Comparison of ENCODE assay signal across 16 cellular contexts in genomic region chr3:160477750-160478149, GRCh38. TPM values are rescaled to one million over a fixed set of nuclear protein-coding genes. Genes with fewer than 3 reads are reported as not detected.
DNase-seq lines count a peak whose midpoint lies in the region; FAIRE-seq and TF ChIP-seq lines count a peak whose summit lies in the region.
"Had no signal": no experiment of that assay in that cellular context is flagged by ENCODE, and none has a peak within 500 bp of the region (broad histone marks: within the 10 kb centered on the region; RNA-seq: fewer than 3 reads in every experiment).

No MANE protein-coding gene starts in this region.

- BruUV-seq in A673 (replicated peaks; lab: Mats Ljungman, UMichigan) = no TSS peak

- H4K5ac ChIP-seq in H1 (ENCODE audit: insufficient read length, low read depth, low read length) = no peak overlapping the region

- no peak for FAIRE-seq in H1 (lab: Jason Lieb, UNC)
- FAIRE-seq: HTR-8/SVneo had no signal

- 0 out of 2 replicates have a peak overlapping the region, but pooled peaks have one; percentile 24 for H2AFZ ChIP-seq in H1 (ENCODE audit: low read length)

- H2BK12ac ChIP-seq in H1 (ENCODE audit: low read depth, low read length) = no peak overlapping the region

- no peaks in the 10 kb centered on the region for H3K23me2 ChIP-seq in H1 (ENCODE audit: low read depth, low read length)

- no peak overlapping the region for H3K9ac ChIP-seq in adipocyte (ENCODE audit: low read length)
- no peak overlapping the region for H3K9ac ChIP-seq in H1 (replicated peaks in 1 of 4; ENCODE audit: extremely low read depth in 1 of 4, low read depth in 3 of 4, low read length in 3 of 4)

- H3K27me3 ChIP-seq in adipocyte (replicated peaks; ENCODE audit: control insufficient read depth, insufficient read depth, low read length) (no peaks in the 10 kb centered on the region), H1 (replicated peaks in 1 of 4; ENCODE audit: control insufficient read depth in 3 of 4, extremely low read depth in 1 of 4, insufficient read depth in 3 of 4, low read length in 3 of 4) (no peaks in the 10 kb centered on the region), A673 (replicated peaks; ENCODE audit: insufficient read depth, low read depth, low read length, poor library complexity) (no peaks in the 10 kb centered on the region), BE2C (no peaks in the 10 kb centered on the region)

- no peak overlapping the region for H2AK5ac ChIP-seq in H1 (ENCODE audit: low read depth, low read length)

- H3K23ac ChIP-seq in H1 (ENCODE audit: insufficient read length) = no peak overlapping the region

- no peak overlapping the region for H3K56ac ChIP-seq in H1 (replicated peaks; ENCODE audit: insufficient read length, low read depth, low read length)

- H4K91ac ChIP-seq in H1 (replicated peaks; ENCODE audit: insufficient read length, low read length) = no peak overlapping the region

- H4K20me1 ChIP-seq in H1 (replicated peaks in 1 of 2; ENCODE audit: control insufficient read depth in 1 of 2, insufficient read depth in 2 of 2, low read length in 2 of 2) = no peaks in the 10 kb centered on the region

- CTCF ChIA-PET in H1 (lab: Charles Lee; ENCODE audit: partially characterized antibody) (no interaction called here), A673 (lab: Charles Lee) (no interaction called here)

- H2BK20ac ChIP-seq in H1 (ENCODE audit: low read length) = no peak overlapping the region

- H3K79me1 ChIP-seq in H1 (ENCODE audit: low read depth, low read length) = no peaks in the 10 kb centered on the region

- peak; percentile 59 for DNase-seq in NCI-H146 (lab: John Stamatoyannopoulos, UW)
- DNase-seq in adipocyte (ENCODE audit: low read depth) = peak; percentile 47
- DNase-seq in H1 (ENCODE audit: low read depth in 1 of 2, low spot score in 2 of 2) = no peak
- peak; percentile 44 for DNase-seq in retina
- no peak for DNase-seq in A673 (ENCODE audit: low spot score)
- no peak for DNase-seq in NOMO-1 treated with DMSO at 0.1 percent for 48 hours (lab: John Stamatoyannopoulos, UW; ENCODE audit: unreplicated experiment)
- DNase-seq in GOT3 (lab: John Stamatoyannopoulos, UW) = no peak
- DNase-seq in BE2C = no peak
- DNase-seq: CD8-positive, alpha-beta T cell; KG1; NCI-H1048; NCI-H1694 treated with DMSO at 0.1 percent for 48 hours; NCI-H345; NCI-H69; SHP77 treated with DMSO at 0.1 percent for 48 hours had no signal

- H2BK5ac ChIP-seq in H1 (ENCODE audit: low read depth, low read length) = no peak overlapping the region

- no peaks in the 10 kb centered on the region for H3K36me3 ChIP-seq in adipocyte (ENCODE audit: control insufficient read depth, insufficient read depth, low read length, severe bottlenecking)
- no peaks in the 10 kb centered on the region for H3K36me3 ChIP-seq in H1 (ENCODE audit: control insufficient read depth in 2 of 4, insufficient read depth in 4 of 4, low read length in 3 of 4)
- no peaks in the 10 kb centered on the region for H3K36me3 ChIP-seq in A673 (ENCODE audit: insufficient read depth, low read length, poor library complexity, severe bottlenecking)
- H3K36me3 ChIP-seq in BE2C = no peaks in the 10 kb centered on the region

- H2BK15ac ChIP-seq in H1 (ENCODE audit: low read length) = no peak overlapping the region

- 75% methylated on average over 5 of the region's 5 CpGs; no CpG with 5 or more reads in 1 of the 2 experiments for WGBS in H1 (ENCODE audit: extremely low coverage in 1 of 2, insufficient coverage in 1 of 2, insufficient read length in 1 of 2, insufficient replicate concordance in 2 of 2, low coverage in 1 of 2, low lambda C conversion rate in 2 of 2, missing lambda C conversion rate in 1 of 2), 2 experiments

- TF ChIP-seq POLR2A in H1 (IDR thresholded peaks at IDR 0.05; ENCODE audit: control extremely low read depth in 1 of 2, low read depth in 2 of 2, low read length in 2 of 2) = no peak

- H3K4me1 ChIP-seq in adipocyte (ENCODE audit: control insufficient read depth, insufficient read depth, low read length) = peaks cover 31% of the 10 kb centered on the region
- H3K4me1 ChIP-seq in H1 (replicated peaks in 1 of 4; ENCODE audit: control insufficient read depth in 3 of 4, insufficient read depth in 4 of 4, low read length in 3 of 4) = no peaks in the 10 kb centered on the region
- H3K4me1 ChIP-seq in A673 (ENCODE audit: insufficient read depth, low read length, poor library complexity, severe bottlenecking) = no peaks in the 10 kb centered on the region
- no peaks in the 10 kb centered on the region for H3K4me1 ChIP-seq in BE2C

- no peak overlapping the region for H3K4me2 ChIP-seq in H1 (ENCODE audit: insufficient read depth in 1 of 2, low read depth in 2 of 2, low read length in 2 of 2)

- H2BK120ac ChIP-seq in H1 (replicated peaks; ENCODE audit: low read depth, low read length) = no peak overlapping the region

- POLR2A ChIA-PET in H1 (lab: Charles Lee; ENCODE audit: partially characterized antibody) (interaction anchor here (2.9 kb wide), 1 partner anchor 27 kb away, joined by 15 read pairs; the partner anchor contains the start of gene TRIM59), A673 (lab: Charles Lee; ENCODE audit: low non-redundant PET) (no interaction called here)

- no peak overlapping the region for H3K14ac ChIP-seq in H1 (ENCODE audit: insufficient read length)

- H3K9me3 ChIP-seq in adipocyte (ENCODE audit: control insufficient read depth, low read length) = no peaks in the 10 kb centered on the region
- no peaks in the 10 kb centered on the region for H3K9me3 ChIP-seq in H1 (ENCODE audit: insufficient read depth in 2 of 2, low read depth in 1 of 2, low read length in 1 of 2)
- no peaks in the 10 kb centered on the region for H3K9me3 ChIP-seq in A673 (ENCODE audit: low read depth, low read length, poor library complexity, severe bottlenecking)
- no peaks in the 10 kb centered on the region for H3K9me3 ChIP-seq in BE2C

- TF ChIP-seq EP300 in H1 (IDR thresholded peaks at IDR 0.05; ENCODE audit: borderline replicate concordance in 1 of 2, low read depth in 2 of 2, low read length in 2 of 2) = no peak

- H3K27ac ChIP-seq in H1 (ENCODE audit: low read depth, low read length) (no peak overlapping the region), A673 (ENCODE audit: low read depth, low read length, poor library complexity, severe bottlenecking) (no peak overlapping the region)

- H3K18ac ChIP-seq in H1 (ENCODE audit: extremely low read depth, low read length) = no peak overlapping the region

- no peak overlapping the region for H3K4ac ChIP-seq in H1 (replicated peaks; ENCODE audit: insufficient read length, low read depth, low read length)

- no peak overlapping the region for H4K8ac ChIP-seq in H1 (ENCODE audit: extremely low read depth, insufficient read depth, low read length)

- H3K4me3 ChIP-seq in adipocyte (ENCODE audit: low read length) (no peak overlapping the region), H1 (ENCODE audit: extremely low read depth in 1 of 4, insufficient read depth in 2 of 4, low read depth in 3 of 4, low read length in 4 of 4) (no peak overlapping the region), A673 (ENCODE audit: low read depth, low read length, poor library complexity, severe bottlenecking) (no peak overlapping the region), BE2C (ENCODE audit: low read depth, low read length) (no peak overlapping the region)

- intact Hi-C loops in A673 (cut with micrococcal nuclease; ENCODE audit: unreplicated experiment) = no loop called here

- no peaks in the 10 kb centered on the region for H3K79me2 ChIP-seq in H1 (ENCODE audit: control insufficient read depth in 1 of 2, insufficient read depth in 2 of 2, low read length in 2 of 2)

- no peak for TF ChIP-seq CTCF in H1 (IDR thresholded peaks at IDR 0.05; ENCODE audit: control extremely low read depth in 1 of 3, insufficient read depth in 1 of 3, low read depth in 1 of 3, low read length in 3 of 3)
- TF ChIP-seq CTCF in A673 (conservative IDR thresholded peaks at IDR 0.05; ENCODE audit: low read depth, low read length) = no peak
- no peak for TF ChIP-seq CTCF in BE2C (IDR thresholded peaks at IDR 0.05; ENCODE audit: low read depth, low read length)

- no peak for TF ChIP-seq RAD21 in H1 (IDR thresholded peaks at IDR 0.05 in 1 of 2, conservative IDR thresholded peaks at IDR 0.05 in 1 of 2; ENCODE audit: low read depth in 2 of 2, low read length in 2 of 2)

TF ChIP-seq in H1, 55 proteins besides CTCF, POLR2A, EP300 and RAD21:
- TF ChIP-seq SAP30 (IDR thresholded peaks at IDR 0.05; ENCODE audit: insufficient read depth, insufficient replicate concordance, low read length) (no peak), FOSL1 (IDR thresholded peaks at IDR 0.05; ENCODE audit: insufficient read depth, low read depth, low read length) (no peak), CHD1 (IDR thresholded peaks at IDR 0.05; ENCODE audit: low read depth, low read length) (no peak), MAFK (IDR thresholded peaks at IDR 0.05; ENCODE audit: low read depth, low read length) (no peak), SIN3A (conservative IDR thresholded peaks at IDR 0.05 in 1 of 2, IDR thresholded peaks at IDR 0.05 in 1 of 2; ENCODE audit: low read depth in 1 of 2, low read length in 2 of 2) (no peak), CBX8 (IDR thresholded peaks at IDR 0.05; ENCODE audit: borderline replicate concordance, low read depth, low read length) (no peak), TEAD4 (IDR thresholded peaks at IDR 0.05; ENCODE audit: low read depth, low read length) (no peak), PHF8 (conservative IDR thresholded peaks at IDR 0.05; ENCODE audit: low read depth, low read length) (no peak), BACH1 (IDR thresholded peaks at IDR 0.05; ENCODE audit: low read length) (no peak), TBP (IDR thresholded peaks at IDR 0.05; ENCODE audit: low read depth, low read length) (no peak), SUZ12 (IDR thresholded peaks at IDR 0.05; ENCODE audit: low read length) (no peak), HDAC6 (IDR thresholded peaks at IDR 0.05; ENCODE audit: low read depth, low read length) (no peak), POU5F1 (IDR thresholded peaks at IDR 0.05; ENCODE audit: low read depth, low read length) (no peak)
TF ChIP-seq in H1: peak in this region for 0.

RNA-seq across cellular contexts. Expression of gene TRIM59, which starts 28.2 kb away (rescaled TPM):
- 53.4 and 57.8 TPM in 2 replicates for total RNA-seq in H1 (2021; fragmentation: NEBNext Ultra II Directional; extraction: Animal tissue kit (Norgen Biotek cat#: 25700))
- polyA plus RNA-seq in H1 (2011; rRNA removed) = 7.8 and 11.6 TPM in 2 replicates
- 12.7 TPM for polyA plus RNA-seq in H1 (2011; cell fraction: cytosol; rRNA removed)
- polyA plus RNA-seq in H1 (2011; cell fraction: nucleus; rRNA removed) = 6.7 TPM
- polyA plus RNA-seq in H1 (2012, experiment 1 of 2) = 11.1 to 24.4 TPM (median 17.0 TPM) in 4 replicates
- polyA plus RNA-seq in H1 (2012, experiment 2 of 2) = 3.8 TPM
- 31.0 TPM for polyA plus RNA-seq in H1 (2013, experiment 1 of 2)
- 33.7 TPM for polyA plus RNA-seq in H1 (2013, experiment 2 of 2)
- polyA minus RNA-seq in H1 (2011; rRNA and poly(A)+ RNA removed) = 20.5 and 32.5 TPM in 2 replicates
- polyA minus RNA-seq in H1 (2011; cell fraction: cytosol; rRNA and poly(A)+ RNA removed) = 18.6 TPM
- polyA minus RNA-seq in H1 (2011; cell fraction: nucleus; rRNA and poly(A)+ RNA removed) = 20.5 TPM
- total RNA-seq in A673 (2021) = 12.8 and 15.3 TPM in 2 replicates
- 8.0 TPM for polyA plus RNA-seq in BE2C (2012; ENCODE audit: insufficient read depth, insufficient read length, low read depth)

Comparison
In these comparisons a context has a peak if more than half of its experiments do, and no peak if none do; other contexts are left out.
1. DNase-seq: peak in NCI-H146 (single experiment), adipocyte (single experiment) and retina (single experiment); none in H1 (0 of 2), A673 (single experiment), NOMO-1 treated with DMSO at 0.1 percent for 48 hours (single experiment), GOT3 (single experiment) and BE2C (single experiment).